ENCODE assay signal across 9 cellular contexts in genomic region chr11:12330491-12331231, GRCh38. TPM values are rescaled to one million over a fixed set of nuclear protein-coding genes. Genes with fewer than 3 reads are reported as not detected.
DNase-seq lines count a peak whose midpoint lies in the region; ATAC-seq, FAIRE-seq and TF ChIP-seq lines count a peak whose summit lies in the region.
"Had no signal": no experiment of that assay in that cellular context is flagged by ENCODE, and none has a peak within 500 bp of the region (broad histone marks: within the 10 kb centered on the region; RNA-seq: fewer than 3 reads in every experiment).

No MANE protein-coding gene starts in this region.

- H3K9me3 Mint-ChIP-seq in T-cell, result no peaks in the 10 kb centered on the region
- H3K9me3 Mint-ChIP-seq in activated T-helper 1 cell treated with anti-CD3 and anti-CD28 coated beads, Interleukin-12 subunit alpha, Interleukin-12 subunit beta, Interleukin-2, Interleukin-4 antibody, amounts not matched to agents 30 ng/mL and 10 ng/mL and 1 ng/mL, durations not matched to agents 14 hours and 24 hours and 36 hours, result no peaks in the 10 kb centered on the region
- H3K9me3 Mint-ChIP-seq: activated B cell treated with CpG ODN at 0.5 μM for 24 hours had no signal

- H3K4me1 Mint-ChIP-seq in T-cell, result peaks cover 0 to 6% (median 5%) of the 10 kb centered on the region in 3 donors
- peaks cover 6% of the 10 kb centered on the region for H3K4me1 Mint-ChIP-seq in activated T-helper 1 cell treated with anti-CD3 and anti-CD28 coated beads, Interleukin-12 subunit alpha, Interleukin-12 subunit beta, Interleukin-2, Interleukin-4 antibody, amounts not matched to agents 30 ng/mL and 10 ng/mL and 1 ng/mL, durations not matched to agents 14 hours and 24 hours and 36 hours (ENCODE audit: low read depth)
- H3K4me1 Mint-ChIP-seq: activated B cell treated with CpG ODN at 0.5 μM for 24 hours had no signal

- H3K9me3 ChIP-seq in K562 (replicated peaks; ENCODE audit: control insufficient read depth, insufficient read depth, low read depth, low read length), result no peaks in the 10 kb centered on the region

- H3K4me1 ChIP-seq in K562 (replicated peaks in 1 of 2; ENCODE audit: control insufficient read depth in 2 of 2, insufficient read depth in 2 of 2, low read length in 2 of 2), result no peaks in the 10 kb centered on the region; a peak in 1 of 5 replicates

- FAIRE-seq in K562 (lab: Jason Lieb, UNC), result no peak

- H2AFZ ChIP-seq in K562 (ENCODE audit: low read depth, low read length), result no peak overlapping the region

- H3K9me1 ChIP-seq in K562 (ENCODE audit: control insufficient read depth, insufficient read depth, low read length), result no peaks in the 10 kb centered on the region

- no peak overlapping the region for H3K4me3 ChIP-seq in K562

- H3K36me3 ChIP-seq in K562 (ENCODE audit: control insufficient read depth, insufficient read depth, low read length), result no peaks in the 10 kb centered on the region

- DNase-seq in COLO668 (lab: John Stamatoyannopoulos, UW; ENCODE audit: unreplicated experiment) (peak; percentile 50), NCI-H187 treated with DMSO at 0.1 percent for 48 hours (lab: John Stamatoyannopoulos, UW) (peak; percentile 31), K562 (ENCODE audit: extremely low read depth in 1 of 4, low spot score in 3 of 4) (no peak), medulla oblongata (ENCODE audit: extremely low spot score) (peak; percentile 91), T-cell (no peak)
- DNase-seq in activated T-helper 1 cell treated with anti-CD3 and anti-CD28 coated beads, Interleukin-12 subunit alpha, Interleukin-12 subunit beta, Interleukin-2, Interleukin-4 antibody, amounts not matched to agents 30 ng/mL and 10 ng/mL and 1 ng/mL, durations not matched to agents 14 hours and 24 hours and 36 hours (ENCODE audit: low spot score), result no peak
- DNase-seq: activated B cell treated with CpG ODN at 0.5 μM for 24 hours had no signal

- no peak overlapping the region for H3K27ac ChIP-seq in K562 (ENCODE audit: extremely low read depth, low read depth, low read length)

- no peak for TF ChIP-seq CTCF in K562 (IDR thresholded peaks at IDR 0.05 in 2 of 3, conservative IDR thresholded peaks at IDR 0.05 in 1 of 3; ENCODE audit: insufficient read depth in 2 of 3, low read depth in 1 of 3, low read length in 3 of 3)

- no TSS peak for BruUV-seq in K562 (replicated peaks; lab: Mats Ljungman, UMichigan)

- no peak for TF ChIP-seq RAD21 in K562 (CRISPR knock-in tag; conservative IDR thresholded peaks at IDR 0.05 in 1 of 2, IDR thresholded peaks at IDR 0.05 in 1 of 2)

- no peaks in the 10 kb centered on the region for H3K79me2 ChIP-seq in K562 (ENCODE audit: control insufficient read depth, insufficient read depth, low read length)

- no peak for TF ChIP-seq EP300 in K562 (IDR thresholded peaks at IDR 0.05; ENCODE audit: low read length)

- no peak overlapping the region for H3K27ac Mint-ChIP-seq in T-cell
- no peak overlapping the region for H3K27ac Mint-ChIP-seq in activated T-helper 1 cell treated with anti-CD3 and anti-CD28 coated beads, Interleukin-12 subunit alpha, Interleukin-12 subunit beta, Interleukin-2, Interleukin-4 antibody, amounts not matched to agents 30 ng/mL and 10 ng/mL and 1 ng/mL, durations not matched to agents 14 hours and 24 hours and 36 hours
- H3K27ac Mint-ChIP-seq: activated B cell treated with CpG ODN at 0.5 μM for 24 hours had no signal

- H3K27me3 Mint-ChIP-seq in T-cell, result no peaks in the 10 kb centered on the region
- H3K27me3 Mint-ChIP-seq in activated T-helper 1 cell treated with anti-CD3 and anti-CD28 coated beads, Interleukin-12 subunit alpha, Interleukin-12 subunit beta, Interleukin-2, Interleukin-4 antibody, amounts not matched to agents 30 ng/mL and 10 ng/mL and 1 ng/mL, durations not matched to agents 14 hours and 24 hours and 36 hours (ENCODE audit: insufficient read depth), result peaks cover 1% of the 10 kb centered on the region

- intact Hi-C loops in K562 (cut with micrococcal nuclease), result loop anchor here (1.0 to 10.0 kb wide), 4 partner anchors 43 to 564 kb away; no protein-coding TSS in a partner anchor
- intact Hi-C loops in activated T-helper 1 cell treated with anti-CD3 and anti-CD28 coated beads, Interleukin-12 subunit alpha, Interleukin-12 subunit beta, Interleukin-2, Interleukin-4 antibody, amounts not matched to agents 30 ng/mL and 10 ng/mL and 1 ng/mL, durations not matched to agents 14 hours and 24 hours and 36 hours (cut with micrococcal nuclease), result loop anchor here (1.0 to 5.0 kb wide), 4 partner anchors 269 to 852 kb away; no protein-coding TSS in a partner anchor

- H3K9ac ChIP-seq in K562 (ENCODE audit: insufficient read depth in 1 of 2, low read depth in 2 of 2, low read length in 2 of 2), result no peak overlapping the region

- peaks cover 4% of the 10 kb centered on the region for H3K36me3 Mint-ChIP-seq in T-cell
- no peaks in the 10 kb centered on the region for H3K36me3 Mint-ChIP-seq in activated T-helper 1 cell treated with anti-CD3 and anti-CD28 coated beads, Interleukin-12 subunit alpha, Interleukin-12 subunit beta, Interleukin-2, Interleukin-4 antibody, amounts not matched to agents 30 ng/mL and 10 ng/mL and 1 ng/mL, durations not matched to agents 14 hours and 24 hours and 36 hours (ENCODE audit: low read depth)

- in situ Hi-C loops in K562 (cut with MboI), result loop anchor here (25.0 kb wide), 1 partner anchor 857 kb away; no protein-coding TSS in a partner anchor

- ATAC-seq in K562 (no peak), T-cell (replicated peaks in 1 of 4) (no peak), HG03135 (IDR thresholded peaks at IDR 0.05; ENCODE audit: unreplicated experiment) (no peak), GM19455 (IDR thresholded peaks at IDR 0.05; ENCODE audit: unreplicated experiment) (no peak)

- no peak overlapping the region for H3K4me2 ChIP-seq in K562 (ENCODE audit: insufficient read depth, low read length)

- 0 out of 2 replicates have a peak, but pooled peaks cover 3% of the 10 kb centered on the region for H4K20me1 ChIP-seq in K562 (replicated peaks; ENCODE audit: control insufficient read depth, insufficient read depth, low read length)

- H3K4me3 Mint-ChIP-seq in T-cell, result no peak overlapping the region
- no peak overlapping the region for H3K4me3 Mint-ChIP-seq in activated T-helper 1 cell treated with anti-CD3 and anti-CD28 coated beads, Interleukin-12 subunit alpha, Interleukin-12 subunit beta, Interleukin-2, Interleukin-4 antibody, amounts not matched to agents 30 ng/mL and 10 ng/mL and 1 ng/mL, durations not matched to agents 14 hours and 24 hours and 36 hours
- H3K4me3 Mint-ChIP-seq: activated B cell treated with CpG ODN at 0.5 μM for 24 hours had no signal

- POLR2A ChIA-PET in K562 (lab: Yijun Ruan, JAX) (interaction anchor here (1.0 to 1.5 kb wide), 4 partner anchors 11 to 22 kb away, joined by 3 to 5 read pairs (median 3); no protein-coding TSS in a partner anchor), T-cell (lab: Charles Lee) (no interaction called here)

- no peaks in the 10 kb centered on the region; a peak in 1 of 5 replicates for H3K27me3 ChIP-seq in K562 (ENCODE audit: control insufficient read depth in 2 of 2, insufficient read depth in 2 of 2, low read length in 2 of 2)

- WGBS in K562 (ENCODE audit: insufficient coverage, low coverage, missing lambda C conversion rate), result 25% methylated on average over 6 of the region's 7 CpGs

- no peak for TF ChIP-seq POLR2A in K562 (conservative IDR thresholded peaks at IDR 0.05)

- CTCF ChIA-PET in K562 (lab: Yijun Ruan, JAX; ENCODE audit: low intra/inter-chr PET ratio), result interaction anchor here (0.6 to 2.9 kb wide), 9 partner anchors 42 to 1918 kb away, joined by 3 to 15 read pairs (median 4); no protein-coding TSS in a partner anchor
- CTCF ChIA-PET in T-cell (lab: Charles Lee), result interaction anchor here (0.6 to 4.7 kb wide), 37 partner anchors 17 to 907 kb away, joined by 3 to 94 read pairs (median 4); no protein-coding TSS in a partner anchor

TF ChIP-seq in K562, 482 proteins besides CTCF, POLR2A, EP300 and RAD21:
- TF ChIP-seq NFIC (IDR thresholded peaks at IDR 0.05) (peak; percentile 58), XRCC3 (IDR thresholded peaks at IDR 0.05) (no peak), NR2C1 (IDR thresholded peaks at IDR 0.05) (no peak), NR2C1 (tag; IDR thresholded peaks at IDR 0.05) (no peak)

RNA-seq across cellular contexts. Expression of gene PARVA, which starts 46.7 kb away (rescaled TPM):
- not detected in 2 replicates for total RNA-seq in K562 (2011; cell fraction: chromatin; rRNA removed; ENCODE audit: low replicate concordance)
- not detected in 2 replicates for total RNA-seq in K562 (2011; cell fraction: nucleolus; rRNA removed)
- not detected in 2 replicates for total RNA-seq in K562 (2011; cell fraction: nucleoplasm; rRNA removed)
- not detected in 2 replicates for total RNA-seq in K562 (2014; rRNA removed)
- total RNA-seq in K562 (2014; rRNA removed; fragmentation: Illumina TruSeq; extraction: Trizol), result not detected in 2 replicates
- total RNA-seq in K562 (2015; rRNA removed; fragmentation: Illumina TruSeq; extraction: Trizol), result not detected in 2 replicates
- total RNA-seq in K562 (2021), result 0.11 and 0.20 TPM in 2 replicates
- polyA plus RNA-seq in K562 (2011; rRNA removed), result not detected in 2 replicates
- not detected in 2 replicates for polyA plus RNA-seq in K562 (2011; cell fraction: cytosol; rRNA removed)
- not detected in 2 replicates for polyA plus RNA-seq in K562 (2011; cell fraction: nucleus; rRNA removed)
- 0.05 TPM in 1 of 2 replicates, not detected in the other for polyA plus RNA-seq in K562 (2012)
- not detected in 2 replicates for polyA plus RNA-seq in K562 (2014; fragmentation: Illumina TruSeq; extraction: Trizol)
- not detected for polyA plus RNA-seq in K562 (2014; fragmentation: Nextera tagmentation; extraction: Ambion mirVana)
- not detected in 2 replicates for polyA plus RNA-seq in K562 (2014; rRNA removed)
- polyA minus RNA-seq in K562 (2011; rRNA and poly(A)+ RNA removed), result 0.03 TPM in 1 of 2 replicates, not detected in the other
- not detected in 2 replicates for polyA minus RNA-seq in K562 (2011; cell fraction: cytosol; rRNA and poly(A)+ RNA removed)
- polyA minus RNA-seq in K562 (2011; cell fraction: nucleus; rRNA and poly(A)+ RNA removed), result not detected in 2 replicates
- under 1 TPM; 0.41 to 0.93 (median 0.75) TPM for total RNA-seq in T-cell
- total RNA-seq in activated T-helper 1 cell treated with anti-CD3 and anti-CD28 coated beads, Interleukin-12 subunit alpha, Interleukin-12 subunit beta, Interleukin-2, Interleukin-4 antibody, amounts not matched to agents 30 ng/mL and 10 ng/mL and 1 ng/mL, durations not matched to agents 14 hours and 24 hours and 36 hours, result not detected in 2 replicates
- total RNA-seq: activated B cell treated with CpG ODN at 0.5 μM for 24 hours had no signal

Comparison
In these comparisons a context has a peak if more than half of its experiments do, and no peak if none do; other contexts are left out.
1. DNase-seq: peak in COLO668 (single experiment), NCI-H187 treated with DMSO at 0.1 percent for 48 hours (single experiment) and medulla oblongata (single experiment); none in K562 (0 of 4), T-cell (0 of 34) and activated T-helper 1 cell treated with anti-CD3 and anti-CD28 coated beads, Interleukin-12 subunit alpha, Interleukin-12 subunit beta, Interleukin-2, Interleukin-4 antibody, amounts not matched to agents 30 ng/mL and 10 ng/mL and 1 ng/mL, durations not matched to agents 14 hours and 24 hours and 36 hours (single experiment).